3 cellular contexts compared by ENCODE assay signal in the genomic region with DNA sequence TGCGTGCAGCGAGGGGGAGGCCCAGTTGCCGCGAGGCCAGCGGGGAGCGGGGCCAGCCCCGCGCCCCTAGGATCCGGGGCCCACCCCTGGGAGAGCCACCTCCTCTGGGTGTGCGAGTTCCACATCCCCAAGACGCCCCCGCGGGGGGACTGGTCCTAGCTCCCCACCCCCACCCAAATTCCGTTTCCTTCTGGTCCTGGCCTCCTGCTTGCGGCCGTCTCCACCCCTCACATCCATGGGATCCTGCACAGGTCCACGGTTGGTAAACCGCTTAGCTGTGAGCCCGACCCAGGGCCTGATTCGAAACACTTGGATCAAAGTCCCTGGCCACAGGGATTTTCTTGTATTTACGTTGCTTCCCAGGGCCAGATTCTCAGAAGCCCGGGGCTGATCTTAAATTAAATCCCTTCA.
TF ChIP-seq lines count a peak whose summit lies in the region.

No MANE protein-coding gene starts in this region.

TF ChIP-seq in IMR-90, 13 proteins besides CTCF, POLR2A, EP300 and RAD21:
- TF ChIP-seq MAZ (IDR thresholded peaks at IDR 0.05; ENCODE audit: borderline replicate concordance, low read depth, low read length), result peak; percentile 8; the same call in 1 of the 2 replicates
- TF ChIP-seq CEBPB (IDR thresholded peaks at IDR 0.05; ENCODE audit: low read depth, low read length), result no peak

TF ChIP-seq in K562, 482 proteins besides CTCF, POLR2A, EP300 and RAD21 (continues in another document):
- no peak for TF ChIP-seq ARNT (IDR thresholded peaks at IDR 0.05)
- no peak for TF ChIP-seq CHD4 (IDR thresholded peaks at IDR 0.05; ENCODE audit: insufficient read depth, insufficient replicate concordance, low read depth, low read length, poor library complexity, severe bottlenecking)
- TF ChIP-seq NFRKB (IDR thresholded peaks at IDR 0.05; ENCODE audit: low read depth), result peak; percentile 51; the same call in 1 of the 2 replicates
- no peak for TF ChIP-seq FOXK2 (conservative IDR thresholded peaks at IDR 0.05 in 1 of 2, IDR thresholded peaks at IDR 0.05 in 1 of 2; ENCODE audit: low read depth in 2 of 2)
- TF ChIP-seq HINFP (tag; conservative IDR thresholded peaks at IDR 0.05; ENCODE audit: low read depth), result no peak
- no peak for TF ChIP-seq NCOA6 (IDR thresholded peaks at IDR 0.05)
- TF ChIP-seq NEUROD1 (IDR thresholded peaks at IDR 0.05; ENCODE audit: borderline replicate concordance, low read depth, low read length, partially characterized antibody), result no peak
- TF ChIP-seq EGR1 (conservative IDR thresholded peaks at IDR 0.05), result peak; percentile 70
- TF ChIP-seq MIER1 (IDR thresholded peaks at IDR 0.05; ENCODE audit: low read depth), result no peak
- no peak for TF ChIP-seq HNRNPK (IDR thresholded peaks at IDR 0.05; ENCODE audit: low read depth, low read length, poor library complexity, severe bottlenecking)
- TF ChIP-seq VEZF1 (CRISPR knock-in tag; IDR thresholded peaks at IDR 0.05), result peak; percentile 56
- 0 out of 2 replicates have a peak, but pooled peaks have one; percentile 4 for TF ChIP-seq ZBTB1 (CRISPR knock-in tag; IDR thresholded peaks at IDR 0.05; ENCODE audit: borderline replicate concordance, low read depth)
- no peak for TF ChIP-seq PTTG1 (tag; IDR thresholded peaks at IDR 0.05; ENCODE audit: low read depth)
- TF ChIP-seq AFF1 (IDR thresholded peaks at IDR 0.05; ENCODE audit: low read depth in 1 of 2, partially characterized antibody in 2 of 2), result peak in 1 of 2 experiments; percentile 26
- TF ChIP-seq ZNF589 (CRISPR knock-in tag; IDR thresholded peaks at IDR 0.05; ENCODE audit: low read depth), result no peak
- TF ChIP-seq ZNF583 (CRISPR knock-in tag; IDR thresholded peaks at IDR 0.05), result no peak
- TF ChIP-seq RB1 (IDR thresholded peaks at IDR 0.05; ENCODE audit: low read depth), result no peak
- TF ChIP-seq, protein P1, sequence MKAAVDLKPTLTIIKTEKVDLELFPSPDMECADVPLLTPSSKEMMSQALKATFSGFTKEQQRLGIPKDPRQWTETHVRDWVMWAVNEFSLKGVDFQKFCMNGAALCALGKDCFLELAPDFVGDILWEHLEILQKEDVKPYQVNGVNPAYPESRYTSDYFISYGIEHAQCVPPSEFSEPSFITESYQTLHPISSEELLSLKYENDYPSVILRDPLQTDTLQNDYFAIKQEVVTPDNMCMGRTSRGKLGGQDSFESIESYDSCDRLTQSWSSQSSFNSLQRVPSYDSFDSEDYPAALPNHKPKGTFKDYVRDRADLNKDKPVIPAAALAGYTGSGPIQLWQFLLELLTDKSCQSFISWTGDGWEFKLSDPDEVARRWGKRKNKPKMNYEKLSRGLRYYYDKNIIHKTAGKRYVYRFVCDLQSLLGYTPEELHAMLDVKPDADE (conservative IDR thresholded peaks at IDR 0.05; ENCODE audit: control insufficient read depth, low read depth, low read length), result 0 out of 2 replicates have a peak, but pooled peaks have one; percentile 3
- no peak for TF ChIP-seq NFIC (IDR thresholded peaks at IDR 0.05)
- TF ChIP-seq CBFB (CRISPR knock-in tag; IDR thresholded peaks at IDR 0.05), result no peak
- no peak for TF ChIP-seq ZNF445 (CRISPR knock-in tag; IDR thresholded peaks at IDR 0.05; ENCODE audit: low read depth)
- no peak for TF ChIP-seq NUFIP1 (IDR thresholded peaks at IDR 0.05; ENCODE audit: partially characterized antibody)
- no peak for TF ChIP-seq U2AF1 (optimal IDR thresholded peaks at IDR 0.05; ENCODE audit: low read depth, low read length)
- TF ChIP-seq ZBTB7A (IDR thresholded peaks at IDR 0.05; ENCODE audit: borderline replicate concordance, control insufficient read depth, low read depth, low read length), result peak; percentile 5; the same call in 1 of the 2 replicates

TF ChIP-seq in GM12891, 5 proteins besides CTCF, POLR2A, EP300 and RAD21:
- no peak for TF ChIP-seq PAX5 (IDR thresholded peaks at IDR 0.05; ENCODE audit: insufficient read depth, low read length, severe bottlenecking)
- no peak for TF ChIP-seq POLR2AphosphoS5 (IDR thresholded peaks at IDR 0.05; ENCODE audit: low read depth, low read length)
- TF ChIP-seq SPI1 (IDR thresholded peaks at IDR 0.05; ENCODE audit: low read depth, low read length), result no peak
- no peak for TF ChIP-seq TAF1 (IDR thresholded peaks at IDR 0.05; ENCODE audit: low read depth, low read length)
- no peak for TF ChIP-seq POU2F2 (IDR thresholded peaks at IDR 0.05; ENCODE audit: low read depth, low read length)
